ENCODE assay signal across 1 cellular context in genomic region chr6:32969685-32970412, GRCh38.
A peak's percentile ranks its signal among the peaks of the same experiment; 100 is the strongest.
TF ChIP-seq lines count a peak whose summit lies in the region.

No MANE protein-coding gene starts in this region.

TF ChIP-seq in K562, 482 proteins besides CTCF, POLR2A, EP300 and RAD21 (continued from another document and continues in another):
- TF ChIP-seq FOXK2 (conservative IDR thresholded peaks at IDR 0.05 in 1 of 2, IDR thresholded peaks at IDR 0.05 in 1 of 2; ENCODE audit: low read depth in 2 of 2) (peak; percentile 41 to 45; a peak in 2 of 4 replicates), IRF1 (CRISPR knock-in tag; IDR thresholded peaks at IDR 0.05; ENCODE audit: borderline replicate concordance) (no peak), TEAD1 (CRISPR knock-in tag; IDR thresholded peaks at IDR 0.05) (peak in 1 of 2 experiments; percentile 15; a peak in 1 of 4 replicates), HOMEZ (CRISPR knock-in tag; IDR thresholded peaks at IDR 0.05) (no peak), THRAP3 (IDR thresholded peaks at IDR 0.05; ENCODE audit: borderline replicate concordance) (no peak), ZNF507 (tag; conservative IDR thresholded peaks at IDR 0.05) (no peak), ZNF282 (CRISPR knock-in tag; IDR thresholded peaks at IDR 0.05) (no peak), STAG1 (CRISPR knock-in tag; IDR thresholded peaks at IDR 0.05; ENCODE audit: borderline replicate concordance) (no peak), YBX1 (IDR thresholded peaks at IDR 0.05) (no peak), HLTF (IDR thresholded peaks at IDR 0.05) (no peak), CCNT2 (IDR thresholded peaks at IDR 0.05; ENCODE audit: borderline replicate concordance, extremely low read depth, insufficient read length, low read depth, low read length) (peak; percentile 51), SRSF1 (IDR thresholded peaks at IDR 0.05; ENCODE audit: low read depth, low read length) (no peak), MEF2D (tag; conservative IDR thresholded peaks at IDR 0.05; ENCODE audit: low read depth) (peak; percentile 59), RUNX1 (IDR thresholded peaks at IDR 0.05; ENCODE audit: low read depth) (no peak), ZNF668 (CRISPR knock-in tag; IDR thresholded peaks at IDR 0.05) (no peak), ZNF140 (CRISPR knock-in tag; IDR thresholded peaks at IDR 0.05) (no peak), MXD1 (CRISPR knock-in tag; IDR thresholded peaks at IDR 0.05; ENCODE audit: borderline replicate concordance, poor library complexity, severe bottlenecking) (no peak), ZNF146 (CRISPR knock-in tag; IDR thresholded peaks at IDR 0.05; ENCODE audit: unreplicated experiment) (no peak), HNRNPLL (IDR thresholded peaks at IDR 0.05; ENCODE audit: low read depth, low read length, poor library complexity, severe bottlenecking) (peak; percentile 12), ZFX (CRISPR knock-in tag; IDR thresholded peaks at IDR 0.05) (peak; percentile 97), L3MBTL2 (IDR thresholded peaks at IDR 0.05) (peak; percentile 78), CREB3L1 (IDR thresholded peaks at IDR 0.05; ENCODE audit: borderline replicate concordance, low read depth) (peak; percentile 50; the same call in 1 of the 2 replicates), PML (IDR thresholded peaks at IDR 0.05; ENCODE audit: low read length) (0 out of 2 replicates have a peak, but pooled peaks have one; percentile 51), CHD2 (IDR thresholded peaks at IDR 0.05; ENCODE audit: low read depth, low read length) (no peak; the same call in 1 of the 2 replicates), TCF7L2 (IDR thresholded peaks at IDR 0.05; ENCODE audit: low read depth, low read length) (no peak), NR1H2 (CRISPR knock-in tag; IDR thresholded peaks at IDR 0.05) (no peak), NCOA2 (IDR thresholded peaks at IDR 0.05; ENCODE audit: partially characterized antibody in 2 of 2) (no peak), ZNF75A (CRISPR knock-in tag; IDR thresholded peaks at IDR 0.05) (no peak), USF1 (CRISPR knock-in tag; IDR thresholded peaks at IDR 0.05) (no peak), ZNF12 (CRISPR knock-in tag; IDR thresholded peaks at IDR 0.05) (no peak; the same call in 1 of the 2 replicates), NR2C2 (CRISPR knock-in tag; IDR thresholded peaks at IDR 0.05) (no peak), NR2C2 (tag; IDR thresholded peaks at IDR 0.05) (no peak), PRPF4 (IDR thresholded peaks at IDR 0.05; ENCODE audit: insufficient read depth, low read depth, low read length, poor library complexity, severe bottlenecking) (peak; percentile 66), LCOR (CRISPR knock-in tag; IDR thresholded peaks at IDR 0.05) (peak; percentile 83), BCL6 (CRISPR knock-in tag; IDR thresholded peaks at IDR 0.05) (0 out of 2 replicates have a peak, but pooled peaks have one; percentile 43), ZSCAN32 (CRISPR knock-in tag; IDR thresholded peaks at IDR 0.05) (peak; percentile 30; the same call in 1 of the 2 replicates), ZBTB26 (CRISPR knock-in tag; IDR thresholded peaks at IDR 0.05) (peak; percentile 83; the same call in 1 of the 2 replicates), POLR2G (IDR thresholded peaks at IDR 0.05; ENCODE audit: low read depth, low read length) (peak; percentile 77), CBX3 (IDR thresholded peaks at IDR 0.05; ENCODE audit: borderline replicate concordance in 1 of 2, low read length in 2 of 2) (no peak), AFF1 (IDR thresholded peaks at IDR 0.05; ENCODE audit: low read depth in 1 of 2, partially characterized antibody in 2 of 2) (peak; percentile 78 to 82), PHF21A (IDR thresholded peaks at IDR 0.05; ENCODE audit: borderline replicate concordance, low read depth) (peak; percentile 100), TOE1 (IDR thresholded peaks at IDR 0.05; ENCODE audit: borderline replicate concordance) (0 out of 2 replicates have a peak, but pooled peaks have one; percentile 13), TOE1 (CRISPR knock-in tag; IDR thresholded peaks at IDR 0.05; ENCODE audit: borderline replicate concordance, low read depth) (no peak), BRD9 (IDR thresholded peaks at IDR 0.05; ENCODE audit: low read depth, partially characterized antibody) (peak; percentile 95), HNRNPK (IDR thresholded peaks at IDR 0.05; ENCODE audit: low read depth, low read length, poor library complexity, severe bottlenecking) (no peak), ZNF133 (CRISPR knock-in tag; IDR thresholded peaks at IDR 0.05) (no peak), ATF6 (CRISPR knock-in tag; IDR thresholded peaks at IDR 0.05) (no peak; the same call in 1 of the 2 replicates), NCOR1 (IDR thresholded peaks at IDR 0.05) (no peak), ELF1 (tag; IDR thresholded peaks at IDR 0.05) (no peak), MEIS2 (IDR thresholded peaks at IDR 0.05; ENCODE audit: partially characterized antibody) (no peak), ZFPM2 (CRISPR knock-in tag; IDR thresholded peaks at IDR 0.05) (no peak), PRMT5 (CRISPR knock-in tag; IDR thresholded peaks at IDR 0.05) (0 out of 2 replicates have a peak, but pooled peaks have one; percentile 74), PATZ1 (CRISPR knock-in tag; IDR thresholded peaks at IDR 0.05; ENCODE audit: borderline replicate concordance) (no peak), MCM5 (IDR thresholded peaks at IDR 0.05; ENCODE audit: low read depth) (no peak), BRF2 (IDR thresholded peaks at IDR 0.05; ENCODE audit: borderline replicate concordance, insufficient read depth, insufficient read length) (no peak)
